Comparison of ENCODE assay signal across 19 cellular contexts in the genomic region with DNA sequence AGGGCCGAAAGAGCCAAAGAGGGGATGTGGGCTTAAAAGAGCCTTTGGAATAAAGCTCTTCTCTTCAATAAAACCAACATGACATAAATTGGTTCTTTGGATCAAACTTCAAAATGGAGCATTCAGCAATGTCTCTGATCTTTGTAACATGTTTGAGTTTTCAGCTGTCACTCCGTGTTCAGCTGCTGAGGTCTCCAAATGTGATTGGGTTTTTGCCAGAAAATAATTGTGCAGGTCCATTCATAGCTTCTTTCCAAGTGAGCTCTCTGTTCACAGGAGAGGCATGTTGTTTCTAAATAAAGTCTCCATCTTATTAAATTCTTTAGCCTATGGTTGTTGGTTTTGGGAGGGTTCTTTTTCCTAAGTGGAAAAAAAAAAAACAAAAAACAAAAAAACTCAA.
"Had no signal": no experiment of that assay in that cellular context is flagged by ENCODE, and none has a peak within 500 bp of the region (broad histone marks: within the 10 kb centered on the region; RNA-seq: fewer than 3 reads in every experiment).

No MANE protein-coding gene starts in this region.

- H3K27ac Mint-ChIP-seq: natural killer cell treated with Interleukin-12 subunit alpha and Interleukin-12 subunit beta and Interleukin-15 and Interleukin-18, amount 100 ng/mL, for 72 hours had no signal

- H3K36me3 ChIP-seq: heart left ventricle, right lobe of liver, spleen, stomach, thoracic aorta, transverse colon had no signal

- H3K36me3 Mint-ChIP-seq: natural killer cell treated with Interleukin-12 subunit alpha and Interleukin-12 subunit beta and Interleukin-15 and Interleukin-18, amount 100 ng/mL, for 72 hours had no signal

- H3K9me3 Mint-ChIP-seq: natural killer cell treated with Interleukin-12 subunit alpha and Interleukin-12 subunit beta and Interleukin-15 and Interleukin-18, amount 100 ng/mL, for 72 hours had no signal

- ATAC-seq: esophagus mucosa; heart left ventricle; mucosa of descending colon; natural killer cell treated with Interleukin-12 subunit alpha and Interleukin-12 subunit beta and Interleukin-15 and Interleukin-18, amount 100 ng/mL, for 72 hours; psoas muscle; right lobe of liver had no signal

- H3K4me3 Mint-ChIP-seq: natural killer cell treated with Interleukin-12 subunit alpha and Interleukin-12 subunit beta and Interleukin-15 and Interleukin-18, amount 100 ng/mL, for 72 hours had no signal

- H3K27ac ChIP-seq: heart left ventricle, psoas muscle, right lobe of liver, spleen, stomach, thoracic aorta, transverse colon had no signal

- H3K4me3 ChIP-seq: heart left ventricle, mucosa of descending colon, psoas muscle, right lobe of liver, spleen, stomach, thoracic aorta, transverse colon had no signal

- H3K27me3 ChIP-seq: heart left ventricle, right lobe of liver, spleen, stomach, transverse colon had no signal

- H3K9me3 ChIP-seq: heart left ventricle, mucosa of descending colon, psoas muscle, right lobe of liver, spleen, stomach, thoracic aorta, transverse colon had no signal

- H3K4me1 ChIP-seq: psoas muscle, right lobe of liver had no signal

- DNase-seq: effector memory CD4-positive, alpha-beta T cell; heart left ventricle; hippocampal formation; kidney glomerular epithelial cell; mucosa of descending colon; psoas muscle; retina; right lobe of liver; spleen; stimulated activated CD4-positive, alpha-beta T cell treated with anti-CD3 and anti-CD28 coated beads, Interleukin-15, amount 100 ng/mL, for 24 hours; stimulated activated CD4-positive, alpha-beta T cell treated with anti-CD3 and anti-CD28 coated beads, Interleukin-1b, Interleukin-23, amount 100 ng/mL, for 48 hours; stimulated activated CD4-positive, alpha-beta T cell treated with anti-CD3 and anti-CD28 coated beads, Interleukin-4, amount 100 ng/mL, for 24 hours; stimulated activated naive CD4-positive, alpha-beta T cell; stomach; substantia nigra; transverse colon had no signal
